In the genomic region with DNA sequence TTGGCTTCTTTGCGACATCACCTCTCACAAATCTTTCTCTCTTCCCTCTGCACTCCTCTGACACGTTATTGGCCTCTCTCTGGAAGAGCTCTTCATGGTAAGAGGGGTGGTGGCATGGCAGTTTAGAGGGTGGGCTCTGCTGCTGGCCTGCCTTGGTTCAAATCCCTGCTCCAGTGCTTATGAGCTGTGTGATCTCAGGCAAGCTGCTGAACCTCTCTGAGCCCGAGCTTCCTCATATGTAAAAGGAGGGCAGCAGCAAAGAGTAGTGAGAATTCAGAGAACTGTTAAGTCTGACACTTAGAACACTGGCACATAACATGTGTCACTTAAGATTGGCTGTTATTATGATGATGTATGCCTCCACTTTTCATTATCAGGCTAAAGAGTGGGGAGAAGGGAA, we compare ENCODE assay signal across 18 cellular contexts.
A peak's percentile ranks its signal among the peaks of the same experiment; 100 is the strongest.
DNase-seq lines count a peak whose midpoint lies in the region; ATAC-seq, FAIRE-seq and TF ChIP-seq lines count a peak whose summit lies in the region.
"Had no signal": no experiment of that assay in that cellular context is flagged by ENCODE, and none has a peak within 500 bp of the region (broad histone marks: within the 10 kb centered on the region; RNA-seq: fewer than 3 reads in every experiment).

No MANE protein-coding gene starts in this region.

- TF ChIP-seq CTCF in upper lobe of left lung (IDR thresholded peaks at IDR 0.05) (no peak), RWPE1 (conservative IDR thresholded peaks at IDR 0.05; ENCODE audit: low read depth) (no peak)

- H3K9me3 ChIP-seq in T-helper 17 cell (ENCODE audit: control insufficient read depth, low read length, poor library complexity, severe bottlenecking) (no peaks in the 10 kb centered on the region), upper lobe of left lung (no peaks in the 10 kb centered on the region)
- H3K9me3 ChIP-seq: HAP-1 had no signal

- H3K4me3 ChIP-seq in rectal smooth muscle tissue (ENCODE audit: low read length) (no peak overlapping the region), upper lobe of left lung (no peak overlapping the region)
- H3K4me3 ChIP-seq: HAP-1 had no signal

- ATAC-seq in T-helper 17 cell = no peak
- no peak for ATAC-seq in effector memory CD8-positive, alpha-beta T cell (replicated peaks)
- ATAC-seq in upper lobe of left lung (ENCODE audit: low FRiP score in 2 of 2) = no peak

- peaks cover 6% of the 10 kb centered on the region for H3K4me1 ChIP-seq in rectal smooth muscle tissue (ENCODE audit: control insufficient read depth, insufficient read depth, low read length)
- H3K4me1 ChIP-seq in upper lobe of left lung = no peaks in the 10 kb centered on the region
- H3K4me1 ChIP-seq: HAP-1 had no signal

- no peak for TF ChIP-seq POLR2A in upper lobe of left lung (IDR thresholded peaks at IDR 0.05)

- H3K36me3 ChIP-seq in rectal smooth muscle tissue (ENCODE audit: control insufficient read depth, insufficient read depth, low read length) = peaks cover 5% of the 10 kb centered on the region
- peaks cover 0 to 26% (median 17%) of the 10 kb centered on the region in 4 donors for H3K36me3 ChIP-seq in upper lobe of left lung
- H3K36me3 ChIP-seq: HAP-1 had no signal

- CTCF ChIA-PET in RWPE1 (lab: Yijun Ruan, JAX) = interaction anchor here (0.9 kb wide), 1 partner anchor 422 kb away, joined by 4 read pairs; no protein-coding TSS in a partner anchor

- H3K27ac ChIP-seq in rectal smooth muscle tissue (ENCODE audit: low read depth, low read length) (no peak overlapping the region), upper lobe of left lung (no peak overlapping the region), RWPE1 (no peak overlapping the region)
- H3K27ac ChIP-seq: 22Rv1, C4-2B had no signal

- H3K36me3 Mint-ChIP-seq in activated T-cell treated with anti-CD3 and anti-CD28 coated beads, Interleukin-2, amount 50 U/mL, for 24 hours (ENCODE audit: low read depth) = peaks cover 92% of the 10 kb centered on the region
- H3K36me3 Mint-ChIP-seq in T-helper 17 cell (ENCODE audit: low read depth) = peaks cover 7% of the 10 kb centered on the region
- H3K36me3 Mint-ChIP-seq in effector memory CD8-positive, alpha-beta T cell (ENCODE audit: insufficient read depth) = peaks cover 9% of the 10 kb centered on the region

- POLR2A ChIA-PET in RWPE1 (lab: Yijun Ruan, JAX; ENCODE audit: low non-redundant PET) = no interaction called here

- FAIRE-seq in HTR-8/SVneo (lab: Jason Lieb, UNC) = no peak
- FAIRE-seq: GM12891, GM19239 had no signal

- no peak overlapping the region for H3K4me3 Mint-ChIP-seq in activated T-cell treated with anti-CD3 and anti-CD28 coated beads, Interleukin-2, amount 50 U/mL, for 24 hours
- H3K4me3 Mint-ChIP-seq in T-helper 17 cell = no peak overlapping the region
- H3K4me3 Mint-ChIP-seq in effector memory CD8-positive, alpha-beta T cell = no peak overlapping the region
- H3K4me3 Mint-ChIP-seq: CD4-positive, alpha-beta memory T cell; HFFc6 had no signal

- H3K4me1 Mint-ChIP-seq in activated T-cell treated with anti-CD3 and anti-CD28 coated beads, Interleukin-2, amount 50 U/mL, for 24 hours (ENCODE audit: low read depth) = no peaks in the 10 kb centered on the region
- no peaks in the 10 kb centered on the region for H3K4me1 Mint-ChIP-seq in T-helper 17 cell
- H3K4me1 Mint-ChIP-seq in effector memory CD8-positive, alpha-beta T cell (ENCODE audit: low read depth in 2 of 2) = peaks cover 3 to 4% of the 10 kb centered on the region in 2 donors

- H3K27me3 ChIP-seq in rectal smooth muscle tissue (ENCODE audit: control insufficient read depth, insufficient read depth, low read length) (no peaks in the 10 kb centered on the region), upper lobe of left lung (no peaks in the 10 kb centered on the region)

- WGBS in upper lobe of left lung, 2 donors = 73 to 88% methylated on average over 3 of the region's 3 CpGs

- peak overlapping the region; percentile 26 for H3K27ac Mint-ChIP-seq in activated T-cell treated with anti-CD3 and anti-CD28 coated beads, Interleukin-2, amount 50 U/mL, for 24 hours
- H3K27ac Mint-ChIP-seq in T-helper 17 cell = peak overlapping the region; percentile 61
- peak overlapping the region; percentile 56 to 59 for H3K27ac Mint-ChIP-seq in effector memory CD8-positive, alpha-beta T cell
- H3K27ac Mint-ChIP-seq: HFFc6 had no signal

- no peaks in the 10 kb centered on the region for H3K27me3 Mint-ChIP-seq in activated T-cell treated with anti-CD3 and anti-CD28 coated beads, Interleukin-2, amount 50 U/mL, for 24 hours
- H3K27me3 Mint-ChIP-seq in T-helper 17 cell = no peaks in the 10 kb centered on the region
- no peaks in the 10 kb centered on the region for H3K27me3 Mint-ChIP-seq in effector memory CD8-positive, alpha-beta T cell
- H3K27me3 Mint-ChIP-seq: CD4-positive, alpha-beta memory T cell had no signal

- TF ChIP-seq EP300 in upper lobe of left lung (IDR thresholded peaks at IDR 0.05) = no peak

- peak overlapping the region; percentile 14 for H3K9ac ChIP-seq in rectal smooth muscle tissue (ENCODE audit: low read length)

- no peaks in the 10 kb centered on the region for H3K9me3 Mint-ChIP-seq in activated T-cell treated with anti-CD3 and anti-CD28 coated beads, Interleukin-2, amount 50 U/mL, for 24 hours
- no peaks in the 10 kb centered on the region for H3K9me3 Mint-ChIP-seq in effector memory CD8-positive, alpha-beta T cell
- H3K9me3 Mint-ChIP-seq: CD4-positive, alpha-beta memory T cell; HFFc6 had no signal

- no peak for DNase-seq in activated T-cell treated with anti-CD3 and anti-CD28 coated beads, Interleukin-2, amount 50 U/mL, for 24 hours
- no peak for DNase-seq in activated T-cell treated with anti-CD3 and anti-CD28 coated beads for 4 hours
- no peak for DNase-seq in T-helper 17 cell
- no peak for DNase-seq in effector memory CD8-positive, alpha-beta T cell
- DNase-seq in upper lobe of left lung = no peak
- DNase-seq in HTR-8/SVneo (ENCODE audit: insufficient read length, low spot score) = no peak
- DNase-seq in RWPE1 (ENCODE audit: low spot score) = no peak
- DNase-seq: AML-193; CD4-positive, alpha-beta memory T cell; DMS79; GOT3; HFFc6 had no signal
